In the genomic region with DNA sequence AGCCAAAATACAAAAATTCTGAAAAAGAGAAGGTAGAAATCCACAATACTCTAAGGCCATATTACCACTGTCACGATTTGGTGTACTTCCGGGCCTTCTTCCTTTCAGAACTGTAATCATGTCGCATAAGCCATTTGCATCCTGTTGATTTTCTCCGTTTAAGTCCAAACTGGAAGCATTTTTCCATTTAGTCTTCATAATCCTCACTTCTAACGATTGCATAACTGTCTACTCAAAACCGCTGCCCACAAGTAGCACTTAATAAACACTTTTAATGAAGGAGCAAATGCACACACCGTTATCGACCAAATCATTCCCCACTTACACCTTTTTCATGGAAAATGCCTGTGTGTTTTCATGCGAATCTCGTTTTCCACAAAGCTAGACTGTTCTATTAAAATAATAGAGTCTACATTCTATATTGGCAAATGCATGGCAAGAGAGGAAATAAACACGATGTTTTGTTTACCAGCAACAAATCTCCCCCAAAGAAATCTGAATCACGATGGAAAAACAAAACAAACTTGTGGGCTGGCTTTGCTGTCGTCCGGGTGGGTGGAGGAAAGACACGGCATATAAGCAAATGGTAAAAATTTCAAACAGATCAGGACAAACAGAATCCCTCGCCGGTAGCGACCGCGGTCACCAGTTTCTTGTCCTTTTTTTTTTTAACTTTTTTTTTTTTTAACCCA, we compare ENCODE assay signal across 8 cellular contexts. TPM values are rescaled to one million over a fixed set of nuclear protein-coding genes. Genes with fewer than 3 reads are reported as not detected.
DNase-seq lines count a peak whose midpoint lies in the region; ATAC-seq and TF ChIP-seq lines count a peak whose summit lies in the region.

No MANE protein-coding gene starts in this region.

- peak in 1 of 3 donors; percentile 34 for DNase-seq in CD4-positive, CD25-positive, alpha-beta regulatory T cell
- DNase-seq in activated CD4-positive, alpha-beta memory T cell treated with anti-CD3 and anti-CD28 coated beads, Interleukin-2, amount 10 ng/mL, durations not matched to agents 7 days and 5 days, result peak; percentile 34
- peak; percentile 52 for DNase-seq in foreskin melanocyte
- no peak for DNase-seq in progenitor cell of endocrine pancreas (ENCODE audit: low spot score, unreplicated experiment)
- DNase-seq in epidermal melanocyte (ENCODE audit: insufficient read length, low spot score), result no peak
- DNase-seq in NCI-H1694 treated with DMSO at 0.1 percent for 48 hours (lab: John Stamatoyannopoulos, UW), result no peak

- POLR2A ChIA-PET in activated CD4-positive, alpha-beta memory T cell treated with anti-CD3 and anti-CD28 coated beads, Interleukin-2, amount 10 ng/mL, durations not matched to agents 7 days and 5 days (lab: Charles Lee), result interaction anchor here (1.2 to 3.4 kb wide), 3 partner anchors 45 to 75 kb away, joined by 4 to 26 read pairs (median 8); partner anchors contain the start of gene NSMCE4A

- ATAC-seq in CD4-positive, CD25-positive, alpha-beta regulatory T cell (ENCODE audit: low read depth in 2 of 2), result no peak
- ATAC-seq in GM18909 (IDR thresholded peaks at IDR 0.05; ENCODE audit: poor library complexity, unreplicated experiment) (peak; percentile 9), HG03571 (IDR thresholded peaks at IDR 0.05; ENCODE audit: unreplicated experiment) (peak; percentile 1)

- peaks cover 7% of the 10 kb centered on the region for H3K36me3 Mint-ChIP-seq in CD4-positive, CD25-positive, alpha-beta regulatory T cell
- H3K36me3 Mint-ChIP-seq in activated CD4-positive, alpha-beta memory T cell treated with anti-CD3 and anti-CD28 coated beads, Interleukin-2, amount 10 ng/mL, durations not matched to agents 7 days and 5 days (ENCODE audit: low read depth), result peaks cover 14% of the 10 kb centered on the region
- H3K36me3 Mint-ChIP-seq in progenitor cell of endocrine pancreas (ENCODE audit: insufficient read depth), result peaks cover 3% of the 10 kb centered on the region

- no peak for TF ChIP-seq CTCF in progenitor cell of endocrine pancreas (IDR thresholded peaks at IDR 0.05; ENCODE audit: unreplicated experiment)

- H3K27me3 Mint-ChIP-seq in CD4-positive, CD25-positive, alpha-beta regulatory T cell, result no peaks in the 10 kb centered on the region
- H3K27me3 Mint-ChIP-seq in activated CD4-positive, alpha-beta memory T cell treated with anti-CD3 and anti-CD28 coated beads, Interleukin-2, amount 10 ng/mL, durations not matched to agents 7 days and 5 days, result no peaks in the 10 kb centered on the region
- no peaks in the 10 kb centered on the region for H3K27me3 Mint-ChIP-seq in progenitor cell of endocrine pancreas

- H3K9me3 Mint-ChIP-seq in CD4-positive, CD25-positive, alpha-beta regulatory T cell, result peaks cover 0 to 3% (median 0%) of the 10 kb centered on the region in 7 donors
- no peaks in the 10 kb centered on the region for H3K9me3 Mint-ChIP-seq in activated CD4-positive, alpha-beta memory T cell treated with anti-CD3 and anti-CD28 coated beads, Interleukin-2, amount 10 ng/mL, durations not matched to agents 7 days and 5 days
- H3K9me3 Mint-ChIP-seq in progenitor cell of endocrine pancreas (ENCODE audit: low read depth), result no peaks in the 10 kb centered on the region

- peak overlapping the region; percentile 71 to 91 (median 89) for H3K27ac Mint-ChIP-seq in CD4-positive, CD25-positive, alpha-beta regulatory T cell
- H3K27ac Mint-ChIP-seq in activated CD4-positive, alpha-beta memory T cell treated with anti-CD3 and anti-CD28 coated beads, Interleukin-2, amount 10 ng/mL, durations not matched to agents 7 days and 5 days, result peak overlapping the region; percentile 88
- peak overlapping the region; percentile 98 for H3K27ac Mint-ChIP-seq in progenitor cell of endocrine pancreas

- H3K4me1 Mint-ChIP-seq in CD4-positive, CD25-positive, alpha-beta regulatory T cell, result peaks cover 19 to 50% (median 31%) of the 10 kb centered on the region in 4 donors
- peaks cover 30% of the 10 kb centered on the region for H3K4me1 Mint-ChIP-seq in activated CD4-positive, alpha-beta memory T cell treated with anti-CD3 and anti-CD28 coated beads, Interleukin-2, amount 10 ng/mL, durations not matched to agents 7 days and 5 days
- H3K4me1 Mint-ChIP-seq in progenitor cell of endocrine pancreas (ENCODE audit: low read depth), result peaks cover 35% of the 10 kb centered on the region

- H3K4me1 ChIP-seq in CD4-positive, CD25-positive, alpha-beta regulatory T cell (ENCODE audit: control insufficient read depth, insufficient read depth, low read length, poor library complexity, severe bottlenecking), result peaks cover 21% of the 10 kb centered on the region

- H3K9me3 ChIP-seq in CD4-positive, CD25-positive, alpha-beta regulatory T cell (ENCODE audit: control insufficient read depth in 2 of 2, low read length in 2 of 2), result no peaks in the 10 kb centered on the region

- H3K4me3 Mint-ChIP-seq in CD4-positive, CD25-positive, alpha-beta regulatory T cell, result peak overlapping the region; percentile 90 to 99 (median 92)
- H3K4me3 Mint-ChIP-seq in activated CD4-positive, alpha-beta memory T cell treated with anti-CD3 and anti-CD28 coated beads, Interleukin-2, amount 10 ng/mL, durations not matched to agents 7 days and 5 days, result peak overlapping the region; percentile 81
- H3K4me3 Mint-ChIP-seq in progenitor cell of endocrine pancreas (ENCODE audit: low read depth), result peak overlapping the region; percentile 82

- H3K36me3 ChIP-seq in CD4-positive, CD25-positive, alpha-beta regulatory T cell (ENCODE audit: control insufficient read depth, insufficient read depth, low read length), result no peaks in the 10 kb centered on the region

- peak overlapping the region; percentile 95 for H3K4me3 ChIP-seq in CD4-positive, CD25-positive, alpha-beta regulatory T cell (ENCODE audit: low read depth, low read length)

- H3K27ac ChIP-seq in CD4-positive, CD25-positive, alpha-beta regulatory T cell (ENCODE audit: insufficient read depth, low read length, poor library complexity, severe bottlenecking), result peak overlapping the region; percentile 85

- CTCF ChIA-PET in activated CD4-positive, alpha-beta memory T cell treated with anti-CD3 and anti-CD28 coated beads, Interleukin-2, amount 10 ng/mL, durations not matched to agents 7 days and 5 days (lab: Charles Lee), result no interaction called here

- H3K27me3 ChIP-seq in CD4-positive, CD25-positive, alpha-beta regulatory T cell (ENCODE audit: control insufficient read depth, insufficient read depth, low read length), result no peaks in the 10 kb centered on the region

RNA-seq across cellular contexts. Expression of gene ATE1, which starts 1.0 kb away (rescaled TPM):
- total RNA-seq in CD4-positive, CD25-positive, alpha-beta regulatory T cell, result 34.5 TPM
- 10 to 100 TPM; 29.9 to 39.5 (median 34.3) TPM for polyA plus RNA-seq in CD4-positive, CD25-positive, alpha-beta regulatory T cell
- total RNA-seq in activated CD4-positive, alpha-beta memory T cell treated with anti-CD3 and anti-CD28 coated beads, Interleukin-2, amount 10 ng/mL, durations not matched to agents 7 days and 5 days, result 10 to 100 TPM; 22.1 to 22.9 TPM
- 40.8 and 41.0 TPM in 2 replicates for total RNA-seq in progenitor cell of endocrine pancreas

RNA-seq across cellular contexts. Expression of gene NSMCE4A, which starts 48.2 kb away (rescaled TPM):
- 52.0 TPM for total RNA-seq in CD4-positive, CD25-positive, alpha-beta regulatory T cell
- polyA plus RNA-seq in CD4-positive, CD25-positive, alpha-beta regulatory T cell, result 10 to 100 TPM; 42.7 to 59.7 (median 56.7) TPM
- total RNA-seq in activated CD4-positive, alpha-beta memory T cell treated with anti-CD3 and anti-CD28 coated beads, Interleukin-2, amount 10 ng/mL, durations not matched to agents 7 days and 5 days, result 10 to 100 TPM; 54.0 to 54.7 TPM
- total RNA-seq in progenitor cell of endocrine pancreas, result 57.9 and 58.2 TPM in 2 replicates

Comparison
In these comparisons a context has a peak if more than half of its experiments do, and no peak if none do; other contexts are left out.
1. ATAC-seq: peak in GM18909 (single experiment) and HG03571 (single experiment); none in CD4-positive, CD25-positive, alpha-beta regulatory T cell (0 of 2).
2. DNase-seq: peak in activated CD4-positive, alpha-beta memory T cell treated with anti-CD3 and anti-CD28 coated beads, Interleukin-2, amount 10 ng/mL, durations not matched to agents 7 days and 5 days (single experiment) and foreskin melanocyte (single experiment); none in progenitor cell of endocrine pancreas (single experiment), epidermal melanocyte (single experiment) and NCI-H1694 treated with DMSO at 0.1 percent for 48 hours (single experiment).
3. Peak in every context shown above with its lines, with median percentiles within 50 percentile points of each other: H3K27ac Mint-ChIP-seq and H3K4me3 Mint-ChIP-seq.